2 cellular contexts compared by ENCODE assay signal in the genomic region with DNA sequence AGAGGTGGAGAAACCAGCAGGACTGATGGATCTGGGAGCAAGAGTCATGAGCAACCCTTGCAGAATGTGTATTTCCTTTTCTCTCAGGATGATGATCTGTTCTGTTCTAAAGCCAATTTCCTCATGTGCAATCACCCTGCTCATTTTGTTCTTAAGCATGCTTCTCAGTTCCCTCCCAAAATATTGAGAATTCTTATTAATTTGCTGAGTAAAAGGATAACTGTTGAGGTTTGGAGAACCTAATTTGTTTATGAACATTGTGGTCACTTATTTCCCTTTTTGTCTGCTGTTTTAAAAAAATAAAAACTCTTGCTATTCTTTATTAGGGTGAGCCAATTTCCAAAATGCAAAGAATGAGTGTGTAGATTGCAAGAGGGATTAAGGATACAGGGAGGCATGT.
TF ChIP-seq lines count a peak whose summit lies in the region.

No MANE protein-coding gene starts in this region.

TF ChIP-seq in GM12878, 131 proteins besides CTCF, POLR2A, EP300 and RAD21 (continued from another document and continues in another):
- no peak for TF ChIP-seq POLR2AphosphoS5 (IDR thresholded peaks at IDR 0.05; ENCODE audit: low read length)
- 0 out of 2 replicates have a peak, but pooled peaks have one; percentile 30 for TF ChIP-seq BCL11A (IDR thresholded peaks at IDR 0.05; ENCODE audit: low read depth, low read length)
- no peak for TF ChIP-seq MXI1 (IDR thresholded peaks at IDR 0.05; ENCODE audit: low read depth, low read length)
- TF ChIP-seq MEF2A (IDR thresholded peaks at IDR 0.05; ENCODE audit: insufficient read depth, low read depth, low read length), result no peak
- peak; percentile 24 for TF ChIP-seq MEF2B (IDR thresholded peaks at IDR 0.05; ENCODE audit: partially characterized antibody, poor library complexity, severe bottlenecking)
- TF ChIP-seq MTA2 (IDR thresholded peaks at IDR 0.05; ENCODE audit: low read depth), result peak; percentile 57
- no peak for TF ChIP-seq WRNIP1 (IDR thresholded peaks at IDR 0.05; ENCODE audit: borderline replicate concordance, low read depth, low read length)
- no peak for TF ChIP-seq SMC3 (IDR thresholded peaks at IDR 0.05; ENCODE audit: borderline replicate concordance, low read length)
- TF ChIP-seq, protein P1, sequence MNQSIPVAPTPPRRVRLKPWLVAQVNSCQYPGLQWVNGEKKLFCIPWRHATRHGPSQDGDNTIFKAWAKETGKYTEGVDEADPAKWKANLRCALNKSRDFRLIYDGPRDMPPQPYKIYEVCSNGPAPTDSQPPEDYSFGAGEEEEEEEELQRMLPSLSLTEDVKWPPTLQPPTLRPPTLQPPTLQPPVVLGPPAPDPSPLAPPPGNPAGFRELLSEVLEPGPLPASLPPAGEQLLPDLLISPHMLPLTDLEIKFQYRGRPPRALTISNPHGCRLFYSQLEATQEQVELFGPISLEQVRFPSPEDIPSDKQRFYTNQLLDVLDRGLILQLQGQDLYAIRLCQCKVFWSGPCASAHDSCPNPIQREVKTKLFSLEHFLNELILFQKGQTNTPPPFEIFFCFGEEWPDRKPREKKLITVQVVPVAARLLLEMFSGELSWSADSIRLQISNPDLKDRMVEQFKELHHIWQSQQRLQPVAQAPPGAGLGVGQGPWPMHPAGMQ (IDR thresholded peaks at IDR 0.05; ENCODE audit: borderline replicate concordance), result no peak
- no peak for TF ChIP-seq RFX5 (IDR thresholded peaks at IDR 0.05; ENCODE audit: low read depth, low read length)
- no peak for TF ChIP-seq SP1 (IDR thresholded peaks at IDR 0.05; ENCODE audit: low read depth, low read length)
- no peak for TF ChIP-seq TAF1 (IDR thresholded peaks at IDR 0.05; ENCODE audit: borderline replicate concordance, low read depth, low read length)
- peak; percentile 53 for TF ChIP-seq NFIC (IDR thresholded peaks at IDR 0.05; ENCODE audit: low read depth, low read length)
- no peak for TF ChIP-seq MYB (IDR thresholded peaks at IDR 0.05; ENCODE audit: borderline replicate concordance, low read depth, low read length)
- peak; percentile 57 for TF ChIP-seq ZNF384 (IDR thresholded peaks at IDR 0.05; ENCODE audit: borderline replicate concordance, low read depth, low read length)
- TF ChIP-seq TCF7 (IDR thresholded peaks at IDR 0.05; ENCODE audit: borderline replicate concordance), result no peak
- no peak for TF ChIP-seq BRCA1 (IDR thresholded peaks at IDR 0.05; ENCODE audit: low read depth, low read length)
- TF ChIP-seq IRF3 (IDR thresholded peaks at IDR 0.05), result no peak
- no peak for TF ChIP-seq SREBF1 (IDR thresholded peaks at IDR 0.05; ENCODE audit: low read length)
- TF ChIP-seq, protein P2, sequence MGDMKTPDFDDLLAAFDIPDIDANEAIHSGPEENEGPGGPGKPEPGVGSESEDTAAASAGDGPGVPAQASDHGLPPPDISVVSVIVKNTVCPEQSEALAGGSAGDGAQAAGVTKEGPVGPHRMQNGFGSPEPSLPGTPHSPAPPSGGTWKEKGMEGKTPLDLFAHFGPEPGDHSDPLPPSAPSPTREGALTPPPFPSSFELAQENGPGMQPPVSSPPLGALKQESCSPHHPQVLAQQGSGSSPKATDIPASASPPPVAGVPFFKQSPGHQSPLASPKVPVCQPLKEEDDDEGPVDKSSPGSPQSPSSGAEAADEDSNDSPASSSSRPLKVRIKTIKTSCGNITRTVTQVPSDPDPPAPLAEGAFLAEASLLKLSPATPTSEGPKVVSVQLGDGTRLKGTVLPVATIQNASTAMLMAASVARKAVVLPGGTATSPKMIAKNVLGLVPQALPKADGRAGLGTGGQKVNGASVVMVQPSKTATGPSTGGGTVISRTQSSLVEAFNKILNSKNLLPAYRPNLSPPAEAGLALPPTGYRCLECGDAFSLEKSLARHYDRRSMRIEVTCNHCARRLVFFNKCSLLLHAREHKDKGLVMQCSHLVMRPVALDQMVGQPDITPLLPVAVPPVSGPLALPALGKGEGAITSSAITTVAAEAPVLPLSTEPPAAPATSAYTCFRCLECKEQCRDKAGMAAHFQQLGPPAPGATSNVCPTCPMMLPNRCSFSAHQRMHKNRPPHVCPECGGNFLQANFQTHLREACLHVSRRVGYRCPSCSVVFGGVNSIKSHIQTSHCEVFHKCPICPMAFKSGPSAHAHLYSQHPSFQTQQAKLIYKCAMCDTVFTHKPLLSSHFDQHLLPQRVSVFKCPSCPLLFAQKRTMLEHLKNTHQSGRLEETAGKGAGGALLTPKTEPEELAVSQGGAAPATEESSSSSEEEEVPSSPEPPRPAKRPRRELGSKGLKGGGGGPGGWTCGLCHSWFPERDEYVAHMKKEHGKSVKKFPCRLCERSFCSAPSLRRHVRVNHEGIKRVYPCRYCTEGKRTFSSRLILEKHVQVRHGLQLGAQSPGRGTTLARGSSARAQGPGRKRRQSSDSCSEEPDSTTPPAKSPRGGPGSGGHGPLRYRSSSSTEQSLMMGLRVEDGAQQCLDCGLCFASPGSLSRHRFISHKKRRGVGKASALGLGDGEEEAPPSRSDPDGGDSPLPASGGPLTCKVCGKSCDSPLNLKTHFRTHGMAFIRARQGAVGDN (IDR thresholded peaks at IDR 0.05), result peak; percentile 69
- no peak for TF ChIP-seq NR2C1 (IDR thresholded peaks at IDR 0.05)

TF ChIP-seq in HEK293T, 16 proteins besides CTCF, POLR2A, EP300 and RAD21 (continued from another document):
- no peak for TF ChIP-seq ARNT (IDR thresholded peaks at IDR 0.05)
TF ChIP-seq in HEK293T: peak in this region for 0.
